Comparison of ENCODE assay signal across 9 cellular contexts in genomic region chr7:124618871-124619270, GRCh38.
"Had no signal": no experiment of that assay in that cellular context is flagged by ENCODE, and none has a peak within 500 bp of the region (broad histone marks: within the 10 kb centered on the region; RNA-seq: fewer than 3 reads in every experiment).

No MANE protein-coding gene starts in this region.

- DNase-seq: GM23248, GOT3, H7, HFFc6, IMR-90, KG1 had no signal

- H3K4me3 ChIP-seq: GM23248, HAP-1, K562 had no signal

- H3K4me3 Mint-ChIP-seq: HFFc6 had no signal

- H3K27ac Mint-ChIP-seq: HFFc6 had no signal

- H3K36me3 ChIP-seq: HAP-1 had no signal

- H3K27ac ChIP-seq: GM23248 had no signal

- H3K4me1 ChIP-seq: HAP-1 had no signal

- ATAC-seq: HCT116, K562 had no signal

- H3K9me3 ChIP-seq: HAP-1 had no signal
